ENCODE assay signal across 23 cellular contexts in genomic region chr6:1250489-1251197, GRCh38.
DNase-seq lines count a peak whose midpoint lies in the region; ATAC-seq and TF ChIP-seq lines count a peak whose summit lies in the region.
"Had no signal": no experiment of that assay in that cellular context is flagged by ENCODE, and none has a peak within 500 bp of the region (broad histone marks: within the 10 kb centered on the region; RNA-seq: fewer than 3 reads in every experiment).

No MANE protein-coding gene starts in this region.

- H3K4me1 ChIP-seq in GM23248 (ENCODE audit: insufficient read depth) (peaks cover 4% of the 10 kb centered on the region; the same call in 1 of the 2 replicates), PC-3 (ENCODE audit: insufficient read depth, low read length) (peaks cover 15% of the 10 kb centered on the region), smooth muscle cell (ENCODE audit: low read depth) (peaks cover 4% of the 10 kb centered on the region), testis (no peaks in the 10 kb centered on the region)
- H3K4me1 ChIP-seq: BLaER1 treated with 17β-estradiol and CSF1 and Interleukin-3, amounts not matched to agents 10 nM and 100 nM; HAP-1; tibial artery had no signal

- no TSS peak for BruUV-seq in PC-3 (replicated peaks; lab: Mats Ljungman, UMichigan)

- no peaks in the 10 kb centered on the region for H3K4me1 Mint-ChIP-seq in activated CD4-positive, alpha-beta memory T cell treated with anti-CD3 and anti-CD28 coated beads for 36 hours (ENCODE audit: low read depth)
- H3K4me1 Mint-ChIP-seq: activated CD4-positive, alpha-beta T cell treated with anti-CD3 and anti-CD28 coated beads, Interleukin-2, amount 10 ng/mL, durations not matched to agents 7 days and 5 days had no signal

- intact Hi-C loops in PC-3 (cut with micrococcal nuclease) (loop anchor here (5.0 kb wide), 1 partner anchor 87 kb away; no protein-coding TSS in a partner anchor), testis (cut with DNase I; ENCODE audit: low total_unique reads) (no loop called here)
- intact Hi-C loops in activated CD4-positive, alpha-beta memory T cell treated with anti-CD3 and anti-CD28 coated beads for 36 hours (cut with micrococcal nuclease): no loop called here

- H3K27ac Mint-ChIP-seq in activated CD4-positive, alpha-beta memory T cell treated with anti-CD3 and anti-CD28 coated beads for 36 hours: no peak overlapping the region
- H3K27ac Mint-ChIP-seq: activated CD4-positive, alpha-beta T cell treated with anti-CD3 and anti-CD28 coated beads, Interleukin-2, amount 10 ng/mL, durations not matched to agents 7 days and 5 days; activated naive CD4-positive, alpha-beta T cell treated with anti-CD3 and anti-CD28 coated beads for 36 hours; stimulated activated naive CD8-positive, alpha-beta T cell treated with anti-CD3 and anti-CD28 coated beads, Interleukin-15, Interleukin-2, amounts not matched to agents 100 ng/mL and 50 ng/mL, for 24 hours had no signal

- H3K36me3 ChIP-seq in GM23248 (ENCODE audit: low read depth): no peaks in the 10 kb centered on the region
- no peaks in the 10 kb centered on the region for H3K36me3 ChIP-seq in PC-3 (ENCODE audit: low read depth, low read length)
- no peaks in the 10 kb centered on the region for H3K36me3 ChIP-seq in smooth muscle cell (ENCODE audit: low read depth)
- H3K36me3 ChIP-seq in testis (ENCODE audit: low read depth, missing control alignments): no peaks in the 10 kb centered on the region
- H3K36me3 ChIP-seq: BLaER1 treated with 17β-estradiol and CSF1 and Interleukin-3, amounts not matched to agents 10 nM and 100 nM; HAP-1; tibial artery had no signal

- no peaks in the 10 kb centered on the region for H3K79me2 ChIP-seq in GM23248 (ENCODE audit: insufficient read depth)
- no peaks in the 10 kb centered on the region for H3K79me2 ChIP-seq in PC-3 (ENCODE audit: low read length)
- H3K79me2 ChIP-seq in smooth muscle cell (ENCODE audit: low read depth): no peaks in the 10 kb centered on the region

- ATAC-seq in PC-3: peak; percentile 78

- no peak overlapping the region for H3K9ac ChIP-seq in GM23248
- H3K9ac ChIP-seq in PC-3 (ENCODE audit: low read length): no peak overlapping the region
- H3K9ac ChIP-seq in smooth muscle cell (ENCODE audit: low read depth): no peak overlapping the region
- H3K9ac ChIP-seq: BLaER1 treated with 17β-estradiol and CSF1 and Interleukin-3, amounts not matched to agents 10 nM and 100 nM had no signal

- WGBS in GM23248 (ENCODE audit: low coverage in 1 of 2, low lambda C conversion rate in 2 of 2, missing lambda C conversion rate in 2 of 2), 2 experiments: 24 to 26% methylated on average over 12 of the region's 12 CpGs
- WGBS in smooth muscle cell (ENCODE audit: low lambda C conversion rate): 59% methylated on average over 12 of the region's 12 CpGs
- 80 to 91% methylated on average over 12 of the region's 12 CpGs for WGBS in testis, 2 donors

- no peaks in the 10 kb centered on the region for H4K20me1 ChIP-seq in GM23248 (ENCODE audit: insufficient read depth)
- H4K20me1 ChIP-seq in PC-3 (ENCODE audit: low read length): no peaks in the 10 kb centered on the region
- no peaks in the 10 kb centered on the region for H4K20me1 ChIP-seq in smooth muscle cell (ENCODE audit: low read depth)
- H4K20me1 ChIP-seq: BLaER1 treated with 17β-estradiol and CSF1 and Interleukin-3, amounts not matched to agents 10 nM and 100 nM had no signal

- H3F3A ChIP-seq in GM23248 (ENCODE audit: insufficient read depth) (no peaks in the 10 kb centered on the region), PC-3 (ENCODE audit: low read length, unreplicated experiment) (no peaks in the 10 kb centered on the region), smooth muscle cell (ENCODE audit: low read depth) (peaks cover 2% of the 10 kb centered on the region)

- TF ChIP-seq POLR2A in testis (IDR thresholded peaks at IDR 0.05): no peak

- POLR2A ChIA-PET in PC-3 (lab: Charles Lee; ENCODE audit: unreplicated experiment): no interaction called here
- POLR2A ChIA-PET in activated CD4-positive, alpha-beta memory T cell treated with anti-CD3 and anti-CD28 coated beads for 36 hours (lab: Charles Lee): no interaction called here

- H2AFZ ChIP-seq in GM23248 (no peak overlapping the region), PC-3 (ENCODE audit: low read length) (0 out of 2 replicates have a peak overlapping the region, but pooled peaks have one; percentile 14), smooth muscle cell (ENCODE audit: low read depth) (peak overlapping the region; percentile 71)

- H3K4me2 ChIP-seq in GM23248 (ENCODE audit: unreplicated experiment): no peak overlapping the region
- peak overlapping the region; percentile 47; the same call in 1 of the 2 replicates for H3K4me2 ChIP-seq in PC-3 (ENCODE audit: low read length)
- peak overlapping the region; percentile 37 for H3K4me2 ChIP-seq in smooth muscle cell
- H3K4me2 ChIP-seq: BLaER1 treated with 17β-estradiol and CSF1 and Interleukin-3, amounts not matched to agents 10 nM and 100 nM had no signal

- peaks cover 14% of the 10 kb centered on the region; the same call in 1 of the 2 replicates for H3K27me3 ChIP-seq in GM23248 (replicated peaks; ENCODE audit: insufficient read depth)
- H3K27me3 ChIP-seq in PC-3 (ENCODE audit: low read length): peaks cover 50% of the 10 kb centered on the region
- H3K27me3 ChIP-seq in smooth muscle cell (ENCODE audit: low read depth): no peaks in the 10 kb centered on the region
- no peaks in the 10 kb centered on the region for H3K27me3 ChIP-seq in testis
- H3K27me3 ChIP-seq: BLaER1 treated with 17β-estradiol and CSF1 and Interleukin-3, amounts not matched to agents 10 nM and 100 nM had no signal

- H3K9me2 ChIP-seq in GM23248 (ENCODE audit: insufficient read depth) (no peaks in the 10 kb centered on the region), PC-3 (replicated peaks; ENCODE audit: low read length) (no peaks in the 10 kb centered on the region)

- H3K4me3 Mint-ChIP-seq in activated CD4-positive, alpha-beta memory T cell treated with anti-CD3 and anti-CD28 coated beads for 36 hours: no peak overlapping the region
- H3K4me3 Mint-ChIP-seq: activated CD4-positive, alpha-beta T cell treated with anti-CD3 and anti-CD28 coated beads, Interleukin-2, amount 10 ng/mL, durations not matched to agents 7 days and 5 days; activated naive CD4-positive, alpha-beta T cell treated with anti-CD3 and anti-CD28 coated beads for 36 hours; stimulated activated naive CD8-positive, alpha-beta T cell treated with anti-CD3 and anti-CD28 coated beads, Interleukin-15, Interleukin-2, amounts not matched to agents 100 ng/mL and 50 ng/mL, for 24 hours had no signal

- no peaks in the 10 kb centered on the region for H3K9me3 ChIP-seq in GM23248 (ENCODE audit: low read depth)
- no peaks in the 10 kb centered on the region for H3K9me3 ChIP-seq in PC-3 (ENCODE audit: low read length)
- H3K9me3 ChIP-seq in smooth muscle cell (replicated peaks; ENCODE audit: low read depth): no peaks in the 10 kb centered on the region
- H3K9me3 ChIP-seq in testis: no peaks in the 10 kb centered on the region
- H3K9me3 ChIP-seq: HAP-1, tibial artery had no signal

- H3K36me3 Mint-ChIP-seq in activated CD4-positive, alpha-beta memory T cell treated with anti-CD3 and anti-CD28 coated beads for 36 hours: no peaks in the 10 kb centered on the region

- CTCF ChIA-PET in PC-3 (lab: Charles Lee): no interaction called here
- CTCF ChIA-PET in activated CD4-positive, alpha-beta memory T cell treated with anti-CD3 and anti-CD28 coated beads for 36 hours (lab: Charles Lee): no interaction called here

- TF ChIP-seq CTCF in PC-3 (conservative IDR thresholded peaks at IDR 0.05; ENCODE audit: low read depth, low read length) (no peak), smooth muscle cell (IDR thresholded peaks at IDR 0.05; ENCODE audit: borderline replicate concordance, insufficient read depth, poor library complexity, severe bottlenecking) (no peak), testis (IDR thresholded peaks at IDR 0.05) (no peak)

- in situ Hi-C loops in GM23248 (cut with MboI): no loop called here

- H3K27ac ChIP-seq in GM23248: no peak overlapping the region
- no peak overlapping the region for H3K27ac ChIP-seq in PC-3 (ENCODE audit: low read length)
- peak overlapping the region; percentile 70 for H3K27ac ChIP-seq in smooth muscle cell (ENCODE audit: low read depth)
- H3K27ac ChIP-seq in testis: no peak overlapping the region
- H3K27ac ChIP-seq: BLaER1 treated with 17β-estradiol and CSF1 and Interleukin-3, amounts not matched to agents 10 nM and 100 nM; tibial artery had no signal

- no peak overlapping the region for H3K4me3 ChIP-seq in GM23248
- H3K4me3 ChIP-seq in PC-3 (ENCODE audit: low read length): no peak overlapping the region
- H3K4me3 ChIP-seq in smooth muscle cell: no peak overlapping the region
- no peak overlapping the region for H3K4me3 ChIP-seq in testis
- H3K4me3 ChIP-seq: BLaER1 treated with 17β-estradiol and CSF1 and Interleukin-3, amounts not matched to agents 10 nM and 100 nM; HAP-1; tibial artery had no signal

- no peaks in the 10 kb centered on the region for H3K9me3 Mint-ChIP-seq in activated CD4-positive, alpha-beta memory T cell treated with anti-CD3 and anti-CD28 coated beads for 36 hours
- H3K9me3 Mint-ChIP-seq: activated CD4-positive, alpha-beta T cell treated with anti-CD3 and anti-CD28 coated beads, Interleukin-2, amount 10 ng/mL, durations not matched to agents 7 days and 5 days; activated naive CD4-positive, alpha-beta T cell treated with anti-CD3 and anti-CD28 coated beads for 36 hours; stimulated activated naive CD8-positive, alpha-beta T cell treated with anti-CD3 and anti-CD28 coated beads, Interleukin-15, Interleukin-2, amounts not matched to agents 100 ng/mL and 50 ng/mL, for 24 hours had no signal

- DNase-seq in GM23248: peak; percentile 10
- peak; percentile 26 for DNase-seq in PC-3
- DNase-seq in fibroblast of peridontal ligament (ENCODE audit: extremely low read depth): peak; percentile 66
- DNase-seq in smooth muscle cell (lab: John Stamatoyannopoulos, UW; ENCODE audit: unreplicated experiment): no peak
- no peak for DNase-seq in testis
- DNase-seq in activated CD4-positive, alpha-beta T cell treated with anti-CD3 and anti-CD28 coated beads, Interleukin-2, amount 50 U/mL, for 48 hours: no peak
- no peak for DNase-seq in activated CD4-positive, alpha-beta memory T cell treated with anti-CD3 and anti-CD28 coated beads for 36 hours
- DNase-seq: activated CD4-positive, alpha-beta T cell treated with anti-CD3 and anti-CD28 coated beads, Interleukin-2, amount 10 ng/mL, durations not matched to agents 7 days and 5 days; activated naive CD4-positive, alpha-beta T cell treated with anti-CD3 and anti-CD28 coated beads for 36 hours; amniotic stem cell; COR-L47; DMS79 treated with DMSO at 0.1 percent for 48 hours; effector CD8-positive, alpha-beta T cell; KBM-7; mesenchymal stem cell; NCI-H1436; nucleus accumbens; OCI-M1; Right ventricle myocardium superior; tibial artery had no signal

- peaks cover 5% of the 10 kb centered on the region for H3K27me3 Mint-ChIP-seq in activated CD4-positive, alpha-beta memory T cell treated with anti-CD3 and anti-CD28 coated beads for 36 hours

Comparison
In these comparisons a context has a peak if more than half of its experiments do, and no peak if none do; other contexts are left out.
1. DNase-seq: peak in GM23248 (single experiment), PC-3 (single experiment) and fibroblast of peridontal ligament (single experiment); none in smooth muscle cell (single experiment), testis (single experiment), activated CD4-positive, alpha-beta T cell treated with anti-CD3 and anti-CD28 coated beads, Interleukin-2, amount 50 U/mL, for 48 hours (0 of 2) and activated CD4-positive, alpha-beta memory T cell treated with anti-CD3 and anti-CD28 coated beads for 36 hours (single experiment).